Comparison of ENCODE assay signal across 13 cellular contexts in genomic region chr20:48620112-48620485, GRCh38.
DNase-seq lines count a peak whose midpoint lies in the region; ATAC-seq and TF ChIP-seq lines count a peak whose summit lies in the region.
"Had no signal": no experiment of that assay in that cellular context is flagged by ENCODE, and none has a peak within 500 bp of the region (broad histone marks: within the 10 kb centered on the region; RNA-seq: fewer than 3 reads in every experiment).

No MANE protein-coding gene starts in this region.

- H4K20me1 ChIP-seq in H9 (ENCODE audit: control insufficient read depth, insufficient read depth, insufficient read length) (no peaks in the 10 kb centered on the region), osteoblast (ENCODE audit: insufficient read depth, low read length) (no peaks in the 10 kb centered on the region)

- no peaks in the 10 kb centered on the region for H3K79me1 ChIP-seq in H9 (ENCODE audit: insufficient read depth, low read depth, low read length, poor library complexity, severe bottlenecking)

- H4K8ac ChIP-seq in H9 (replicated peaks; ENCODE audit: insufficient read length, low read depth, low read length), result no peak overlapping the region

- H4K5ac ChIP-seq in H9 (ENCODE audit: insufficient read length, low read depth, low read length), result no peak overlapping the region

- no peak overlapping the region for H2AK5ac ChIP-seq in H9 (ENCODE audit: insufficient read length, low read length)

- no peak overlapping the region for H3K27ac Mint-ChIP-seq in H9
- H3K27ac Mint-ChIP-seq in T-helper 17 cell, result peak overlapping the region; percentile 94

- H3K79me2 ChIP-seq in H9 (ENCODE audit: insufficient read depth, low read length) (no peaks in the 10 kb centered on the region), osteoblast (ENCODE audit: insufficient read depth, low read length) (no peaks in the 10 kb centered on the region)
- H3K79me2 ChIP-seq: parathyroid adenoma had no signal

- DNase-seq in H9 (no peak), T-helper 17 cell (no peak), right cardiac atrium (peak in 1 of 3 donors; percentile 68), osteoblast (ENCODE audit: insufficient read length, low spot score, missing footprints) (no peak), NCI-H2171 treated with DMSO at 0.1 percent for 48 hours (lab: John Stamatoyannopoulos, UW) (no peak), H7 (no peak), GOT3 (lab: John Stamatoyannopoulos, UW) (no peak)

- H3K27ac ChIP-seq in H9 (ENCODE audit: insufficient read length, low read depth, low read length) (no peak overlapping the region), right cardiac atrium (ENCODE audit: low read length) (no peak overlapping the region), osteoblast (ENCODE audit: low read depth, low read length) (no peak overlapping the region)
- H3K27ac ChIP-seq: parathyroid adenoma, Peyer's patch, tibial nerve had no signal

- peaks cover 0 to 16% of the 10 kb centered on the region in 2 experiments; a peak in 1 of 4 replicates for H3K4me1 Mint-ChIP-seq in H9
- peaks cover 22% of the 10 kb centered on the region for H3K4me1 Mint-ChIP-seq in T-helper 17 cell

- no peak overlapping the region for H3K9ac ChIP-seq in H9 (ENCODE audit: extremely low read depth, insufficient read length, low read length)
- H3K9ac ChIP-seq: parathyroid adenoma had no signal

- H3K4ac ChIP-seq in H9 (ENCODE audit: low read depth, low read length), result no peak overlapping the region

- no peaks in the 10 kb centered on the region for H3K36me3 Mint-ChIP-seq in H9 (ENCODE audit: insufficient read depth in 1 of 3, low read depth in 3 of 3)
- H3K36me3 Mint-ChIP-seq in T-helper 17 cell (ENCODE audit: low read depth), result no peaks in the 10 kb centered on the region

- TF ChIP-seq CTCF in H9 (conservative IDR thresholded peaks at IDR 0.05) (no peak), osteoblast (IDR thresholded peaks at IDR 0.05; ENCODE audit: extremely low read depth, low read depth, low read length) (no peak)

- H3T11ph ChIP-seq in H9 (ENCODE audit: low read length), result no peak overlapping the region

- H2BK5ac ChIP-seq in H9 (ENCODE audit: insufficient read length, low read length), result no peak overlapping the region

- no peaks in the 10 kb centered on the region for H3K23me2 ChIP-seq in H9 (ENCODE audit: insufficient read length, low read depth, low read length, poor library complexity, severe bottlenecking)

- H2AFZ ChIP-seq in H9 (ENCODE audit: low read length) (no peak overlapping the region), osteoblast (ENCODE audit: low read length) (no peak overlapping the region)

- no peak overlapping the region for H2BK15ac ChIP-seq in H9 (ENCODE audit: low read depth, low read length)

- no peak for ATAC-seq in T-helper 17 cell
- peak; percentile 19 to 33 for ATAC-seq in right cardiac atrium
- no peak for ATAC-seq in HG03457 (IDR thresholded peaks at IDR 0.05; ENCODE audit: unreplicated experiment)

- H3K18ac ChIP-seq in H9 (ENCODE audit: insufficient read length, low read depth, low read length), result peak overlapping the region; percentile 41

- no peaks in the 10 kb centered on the region for H3K27me3 Mint-ChIP-seq in H9 (ENCODE audit: low read depth)
- no peaks in the 10 kb centered on the region for H3K27me3 Mint-ChIP-seq in T-helper 17 cell
- H3K27me3 Mint-ChIP-seq: activated CD4-positive, alpha-beta T cell treated with anti-CD3 and anti-CD28 coated beads for 36 hours; activated T-helper 17 cell treated with anti-CD3 and anti-CD28 coated beads, Interleukin-2, amount 50 U/mL, for 72 hours had no signal

- WGBS in H9 (ENCODE audit: extremely low coverage, insufficient read length, low lambda C conversion rate), result no CpG with 5 or more reads among the region's 8 CpGs
- 40% methylated on average over 8 of the region's 8 CpGs for WGBS in right cardiac atrium

- H3K36me3 ChIP-seq in osteoblast (ENCODE audit: insufficient read depth, low read length), result no peaks in the 10 kb centered on the region
- no peaks in the 10 kb centered on the region for H3K36me3 ChIP-seq in H7 (replicated peaks; ENCODE audit: control insufficient read depth, insufficient read depth, low read length)

- H3K4me1 ChIP-seq in H9 (ENCODE audit: insufficient read depth, low read length) (no peaks in the 10 kb centered on the region), right cardiac atrium (ENCODE audit: control insufficient read depth, insufficient read depth, low read length) (no peaks in the 10 kb centered on the region), osteoblast (ENCODE audit: insufficient read depth, low read length) (peaks cover 9% of the 10 kb centered on the region)

- no peak overlapping the region for H2BK12ac ChIP-seq in H9 (ENCODE audit: insufficient read length, low read depth, low read length)

- H3K23ac ChIP-seq in H9 (ENCODE audit: insufficient read length, low read depth, low read length), result no peak overlapping the region

- no peaks in the 10 kb centered on the region; a peak in 2 of 5 replicates for H3K9me3 Mint-ChIP-seq in H9
- H3K9me3 Mint-ChIP-seq: activated T-helper 17 cell treated with anti-CD3 and anti-CD28 coated beads, Interleukin-2, amount 50 U/mL, for 72 hours had no signal

- H3K4me3 ChIP-seq in right cardiac atrium (ENCODE audit: low read length), result no peak overlapping the region
- H3K4me3 ChIP-seq in osteoblast (ENCODE audit: insufficient read depth, low read length), result no peak overlapping the region
- H3K4me3 ChIP-seq in H7 (ENCODE audit: insufficient read depth, low read depth, low read length), result no peak overlapping the region

- H2BK20ac ChIP-seq in H9 (ENCODE audit: low read depth, low read length, poor library complexity, severe bottlenecking), result no peak overlapping the region

- H3K14ac ChIP-seq in H9 (ENCODE audit: insufficient read depth, low read length), result no peak overlapping the region; the same call in 1 of the 2 replicates

- no peak overlapping the region for H3K56ac ChIP-seq in H9 (ENCODE audit: insufficient read length, low read depth, low read length)

- no peak overlapping the region for H4K91ac ChIP-seq in H9 (ENCODE audit: insufficient read length, low read depth, low read length)

- H2BK120ac ChIP-seq in H9 (ENCODE audit: low read depth, low read length, poor library complexity, severe bottlenecking), result no peak overlapping the region

- H3K4me2 ChIP-seq in H9 (ENCODE audit: insufficient read depth, insufficient read length, low read length) (no peak overlapping the region), osteoblast (ENCODE audit: insufficient read depth, low read length) (peak overlapping the region; percentile 76)

- intact Hi-C loops in right cardiac atrium (cut with DNase I), result loop anchor here (2.0 to 5.0 kb wide), 7 partner anchors 833 to 958 kb away; partner anchors contain the start of gene SULF2 (in 1 of the 4)

- H3K9me3 ChIP-seq in H9 (ENCODE audit: control insufficient read depth, low read depth, low read length), result no peaks in the 10 kb centered on the region
- H3K9me3 ChIP-seq in T-helper 17 cell (ENCODE audit: control insufficient read depth, low read length, poor library complexity, severe bottlenecking), result no peaks in the 10 kb centered on the region
- H3K9me3 ChIP-seq in right cardiac atrium (ENCODE audit: control insufficient read depth, low read length), result no peaks in the 10 kb centered on the region
- no peaks in the 10 kb centered on the region for H3K9me3 ChIP-seq in osteoblast (ENCODE audit: low read depth, low read length)
- H3K9me3 ChIP-seq: Peyer's patch, tibial nerve had no signal

- H3K4me3 Mint-ChIP-seq in H9 (no peak overlapping the region), T-helper 17 cell (no peak overlapping the region)

- H3K27me3 ChIP-seq in H9 (ENCODE audit: insufficient read depth, low read length) (no peaks in the 10 kb centered on the region), right cardiac atrium (ENCODE audit: control insufficient read depth, insufficient read depth) (no peaks in the 10 kb centered on the region), osteoblast (ENCODE audit: insufficient read depth, low read length) (peaks cover 4% of the 10 kb centered on the region), H7 (ENCODE audit: control insufficient read depth, insufficient read depth, low read length) (no peaks in the 10 kb centered on the region)
- H3K27me3 ChIP-seq: Peyer's patch, tibial nerve had no signal

Comparison
In these comparisons a context has a peak if more than half of its experiments do, and no peak if none do; other contexts are left out.
1. ATAC-seq: peak in right cardiac atrium (2 of 2); none in T-helper 17 cell (single experiment) and HG03457 (single experiment).